Comparison of ENCODE assay signal across 1 cellular context in genomic region chr11:78032090-78032489, GRCh38.
TF ChIP-seq lines count a peak whose summit lies in the region.

No MANE protein-coding gene starts in this region.

TF ChIP-seq in GM12878, 131 proteins besides CTCF, POLR2A, EP300 and RAD21:
- TF ChIP-seq CREB1 (IDR thresholded peaks at IDR 0.05; ENCODE audit: low read depth), result no peak
- TF ChIP-seq MEF2A (IDR thresholded peaks at IDR 0.05; ENCODE audit: insufficient read depth, low read depth, low read length), result no peak
- TF ChIP-seq MTA2 (IDR thresholded peaks at IDR 0.05; ENCODE audit: low read depth), result no peak
- no peak for TF ChIP-seq BACH1 (IDR thresholded peaks at IDR 0.05; ENCODE audit: borderline replicate concordance)
- TF ChIP-seq FOXK2 (IDR thresholded peaks at IDR 0.05), result no peak
- no peak for TF ChIP-seq BHLHE40 (IDR thresholded peaks at IDR 0.05; ENCODE audit: borderline replicate concordance in 1 of 2, low read depth in 2 of 2, low read length in 1 of 2)
- no peak for TF ChIP-seq NRF1 (conservative IDR thresholded peaks at IDR 0.05; ENCODE audit: low read depth, low read length)
- TF ChIP-seq SREBF1 (IDR thresholded peaks at IDR 0.05; ENCODE audit: low read length), result no peak
- TF ChIP-seq MEF2B (IDR thresholded peaks at IDR 0.05; ENCODE audit: partially characterized antibody, poor library complexity, severe bottlenecking), result no peak
- TF ChIP-seq SUPT20H (IDR thresholded peaks at IDR 0.05; ENCODE audit: borderline replicate concordance, control insufficient read depth, low read depth, low read length), result no peak
- no peak for TF ChIP-seq ZNF207 (IDR thresholded peaks at IDR 0.05; ENCODE audit: borderline replicate concordance)
- TF ChIP-seq ZNF384 (IDR thresholded peaks at IDR 0.05; ENCODE audit: borderline replicate concordance, low read depth, low read length), result no peak
- TF ChIP-seq CBX5 (IDR thresholded peaks at IDR 0.05; ENCODE audit: low read depth), result no peak
- TF ChIP-seq YBX1 (IDR thresholded peaks at IDR 0.05), result no peak
- no peak for TF ChIP-seq SIX5 (IDR thresholded peaks at IDR 0.05; ENCODE audit: low read depth, low read length, severe bottlenecking)
- no peak for TF ChIP-seq TCF3 (IDR thresholded peaks at IDR 0.05; ENCODE audit: borderline replicate concordance, insufficient read depth, low read depth, low read length)
- no peak for TF ChIP-seq IKZF1 (conservative IDR thresholded peaks at IDR 0.05)
TF ChIP-seq in GM12878: peak in this region for 0.
